ENCODE assay signal across 8 cellular contexts in the genomic region with DNA sequence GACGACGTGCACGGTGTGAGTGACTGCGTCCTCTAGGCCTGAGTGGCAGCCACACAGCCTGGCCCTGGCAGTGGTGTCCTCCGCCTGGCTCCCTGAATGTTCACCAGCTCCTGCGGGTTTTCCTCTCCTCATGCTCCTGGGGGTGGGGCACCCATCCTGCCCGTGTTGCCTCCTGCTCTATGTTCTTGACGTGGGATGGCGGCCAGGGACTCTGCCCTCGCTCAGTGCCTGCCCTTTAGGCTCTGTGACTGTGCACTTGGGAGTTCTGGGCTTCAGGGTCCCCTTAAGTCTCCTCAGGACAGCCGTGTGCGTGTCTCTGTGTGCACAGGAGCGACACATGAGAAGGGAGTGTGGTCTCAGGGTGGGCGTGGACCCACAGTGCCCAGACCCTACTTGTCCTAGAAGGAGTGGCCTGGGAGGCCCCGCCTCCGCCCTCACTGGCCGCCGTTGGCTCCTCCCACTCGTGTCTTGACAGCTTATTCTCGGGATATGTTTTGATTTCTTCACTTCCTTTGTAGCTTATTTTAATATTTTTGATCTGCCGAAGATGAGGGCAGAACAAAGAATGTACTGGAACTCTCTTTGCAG. TPM values are rescaled to one million over a fixed set of nuclear protein-coding genes. Genes with fewer than 3 reads are reported as not detected.
A peak's percentile ranks its signal among the peaks of the same experiment; 100 is the strongest.
DNase-seq lines count a peak whose midpoint lies in the region; ATAC-seq and TF ChIP-seq lines count a peak whose summit lies in the region.

No MANE protein-coding gene starts in this region.

- H3K27ac Mint-ChIP-seq in nephron progenitor cell = peak overlapping the region; percentile 99

- H3K4me3 ChIP-seq in OCI-LY7 (ENCODE audit: low read depth, low read length, poor library complexity, severe bottlenecking) = peak overlapping the region; percentile 61
- peak overlapping the region; percentile 88 for H3K4me3 ChIP-seq in fibroblast of the aortic adventitia (ENCODE audit: low read depth, low read length)

- peak overlapping the region; percentile 71 for H3K4me2 ChIP-seq in OCI-LY7 (ENCODE audit: low read length)

- no peak overlapping the region for H2AFZ ChIP-seq in OCI-LY7 (ENCODE audit: low read length)

- no peaks in the 10 kb centered on the region for H3K9me2 ChIP-seq in OCI-LY7 (ENCODE audit: insufficient read depth, low read length)

- H3K27me3 Mint-ChIP-seq in nephron progenitor cell (ENCODE audit: low read depth, poor library complexity) = peaks cover 3% of the 10 kb centered on the region

- BruUV-seq in OCI-LY7 (replicated peaks; lab: Mats Ljungman, UMichigan) = no TSS peak

- H3K9me3 ChIP-seq in OCI-LY7 (ENCODE audit: low read length) = no peaks in the 10 kb centered on the region

- no peak overlapping the region for H3K27ac ChIP-seq in OCI-LY7 (ENCODE audit: low read depth, low read length, poor library complexity, severe bottlenecking)

- TF ChIP-seq CTCF in OCI-LY7 (conservative IDR thresholded peaks at IDR 0.05; ENCODE audit: low read length) (no peak), fibroblast of the aortic adventitia (IDR thresholded peaks at IDR 0.05; ENCODE audit: insufficient read depth, low read length) (no peak), nephron progenitor cell (IDR thresholded peaks at IDR 0.05) (no peak)

- no peak for ATAC-seq in GM18861 (IDR thresholded peaks at IDR 0.05; ENCODE audit: unreplicated experiment)
- ATAC-seq in HG03175 (IDR thresholded peaks at IDR 0.05; ENCODE audit: unreplicated experiment) = no peak

- no peaks in the 10 kb centered on the region for H3K36me3 ChIP-seq in OCI-LY7 (ENCODE audit: insufficient read depth, low read length)

- H3K9me3 Mint-ChIP-seq in nephron progenitor cell = no peaks in the 10 kb centered on the region

- no peaks in the 10 kb centered on the region for H3K36me3 Mint-ChIP-seq in nephron progenitor cell (ENCODE audit: low read depth)

- H3K79me2 ChIP-seq in OCI-LY7 (ENCODE audit: insufficient read depth, low read depth, low read length) = no peaks in the 10 kb centered on the region

- CTCF ChIA-PET in OCI-LY7 (lab: Charles Lee; ENCODE audit: unreplicated experiment) = no interaction called here

- POLR2A ChIA-PET in OCI-LY7 (lab: Charles Lee) = interaction anchor here (1.0 kb wide), 1 partner anchor 69 kb away, joined by 3 read pairs; no protein-coding TSS in a partner anchor

- H3K4me3 Mint-ChIP-seq in nephron progenitor cell = peak overlapping the region; percentile 96

- intact Hi-C loops in OCI-LY7 (cut with micrococcal nuclease; ENCODE audit: unreplicated experiment) = no loop called here

- peaks cover 63% of the 10 kb centered on the region for H3K4me1 Mint-ChIP-seq in nephron progenitor cell

- H3K4me1 ChIP-seq in OCI-LY7 (ENCODE audit: insufficient read depth, low read length, poor library complexity, severe bottlenecking) = peaks cover 41% of the 10 kb centered on the region

- peak; percentile 67 for DNase-seq in CMK (ENCODE audit: low read depth)
- DNase-seq in OCI-LY7 (ENCODE audit: low spot score) = no peak
- DNase-seq in activated T-helper 9 cell treated with anti-CD3 and anti-CD28 coated beads, Interleukin-2, amount 50 U/mL, for 16 hours (ENCODE audit: low read depth) = peak; percentile 63
- DNase-seq in fibroblast of the aortic adventitia (ENCODE audit: low read depth) = peak; percentile 87
- DNase-seq in nephron progenitor cell = peak; percentile 85
- DNase-seq in superior temporal gyrus (ENCODE audit: extremely low spot score) = peak; percentile 55

- H4K20me1 ChIP-seq in OCI-LY7 (ENCODE audit: insufficient read depth, low read length) = no peaks in the 10 kb centered on the region; the same call in 1 of the 2 replicates

RNA-seq across cellular contexts. Expression of a gene that starts 3.6 kb away (rescaled TPM):
- total RNA-seq in OCI-LY7 (2014; rRNA removed; shearing (Covaris generic)) = 3.4 and 4.7 TPM in 2 replicates
- 10.0 and 11.7 TPM in 2 replicates for total RNA-seq in OCI-LY7 (2022)
- 28.1 and 36.6 TPM in 2 replicates for total RNA-seq in fibroblast of the aortic adventitia (ENCODE audit: low replicate concordance)

RNA-seq across cellular contexts. Expression of a gene that starts 37.2 kb away (rescaled TPM):
- total RNA-seq in OCI-LY7 (2014; rRNA removed; shearing (Covaris generic)) = 25.7 and 47.4 TPM in 2 replicates
- total RNA-seq in OCI-LY7 (2022) = 55.4 and 55.7 TPM in 2 replicates
- total RNA-seq in fibroblast of the aortic adventitia (ENCODE audit: low replicate concordance) = 18.5 and 23.2 TPM in 2 replicates
